21 cellular contexts compared by ENCODE assay signal in genomic region chr13:33691980-33692379, GRCh38.
DNase-seq lines count a peak whose midpoint lies in the region; ATAC-seq and TF ChIP-seq lines count a peak whose summit lies in the region.
"Had no signal": no experiment of that assay in that cellular context is flagged by ENCODE, and none has a peak within 500 bp of the region (broad histone marks: within the 10 kb centered on the region; RNA-seq: fewer than 3 reads in every experiment).

No MANE protein-coding gene starts in this region.

- no peak overlapping the region for H3K27ac ChIP-seq in GM23338 (ENCODE audit: low read depth)
- H3K27ac ChIP-seq: 22Rv1; A549; BLaER1 treated with 17β-estradiol and CSF1 and Interleukin-3, amounts not matched to agents 10 nM and 100 nM; C4-2B had no signal

- no peak for TF ChIP-seq CTCF in GM23338 (conservative IDR thresholded peaks at IDR 0.05; ENCODE audit: low read depth in 2 of 2)

- H3F3A ChIP-seq in GM23338 (replicated peaks; ENCODE audit: low read depth) = no peaks in the 10 kb centered on the region

- no peaks in the 10 kb centered on the region for H3K36me3 Mint-ChIP-seq in activated CD4-positive, alpha-beta T cell treated with anti-CD3 and anti-CD28 coated beads, Interleukin-2, amount 10 ng/mL, durations not matched to agents 24 days and 14 days (ENCODE audit: low read depth)
- no peaks in the 10 kb centered on the region for H3K36me3 Mint-ChIP-seq in activated CD4-positive, alpha-beta T cell treated with anti-CD3 and anti-CD28 coated beads, Interleukin-2, amount 10 ng/mL, durations not matched to agents 7 days and 5 days (ENCODE audit: low read depth)
- H3K36me3 Mint-ChIP-seq in GM23338 (ENCODE audit: low read depth) = peaks cover 33% of the 10 kb centered on the region
- H3K36me3 Mint-ChIP-seq: CD8-positive, alpha-beta T cell had no signal

- CTCF ChIA-PET in activated CD4-positive, alpha-beta T cell treated with anti-CD3 and anti-CD28 coated beads, Interleukin-2, amount 10 ng/mL, durations not matched to agents 7 days and 5 days (lab: Charles Lee) = interaction anchor here (0.8 to 1.6 kb wide), 2 partner anchors 148 to 149 kb away, joined by 3 read pairs; no protein-coding TSS in a partner anchor

- H3K27ac Mint-ChIP-seq in activated CD4-positive, alpha-beta T cell treated with anti-CD3 and anti-CD28 coated beads, Interleukin-2, amount 10 ng/mL, durations not matched to agents 24 days and 14 days = no peak overlapping the region
- H3K27ac Mint-ChIP-seq in activated CD4-positive, alpha-beta T cell treated with anti-CD3 and anti-CD28 coated beads, Interleukin-2, amount 10 ng/mL, durations not matched to agents 7 days and 5 days = no peak overlapping the region
- no peak overlapping the region for H3K27ac Mint-ChIP-seq in GM23338
- H3K27ac Mint-ChIP-seq: B cell; CD4-positive, alpha-beta T cell; CD8-positive, alpha-beta T cell had no signal

- intact Hi-C loops in activated CD4-positive, alpha-beta T cell treated with anti-CD3 and anti-CD28 coated beads, Interleukin-2, amount 10 ng/mL, durations not matched to agents 24 days and 14 days (cut with micrococcal nuclease) = no loop called here

- H3K27me3 ChIP-seq in GM23338 (ENCODE audit: insufficient read depth) = no peaks in the 10 kb centered on the region
- H3K27me3 ChIP-seq: BLaER1 treated with 17β-estradiol and CSF1 and Interleukin-3, amounts not matched to agents 10 nM and 100 nM had no signal

- H3K79me2 ChIP-seq in GM23338 (replicated peaks; ENCODE audit: insufficient read depth) = no peaks in the 10 kb centered on the region

- no peak overlapping the region for H3K4me3 Mint-ChIP-seq in activated CD4-positive, alpha-beta T cell treated with anti-CD3 and anti-CD28 coated beads, Interleukin-2, amount 10 ng/mL, durations not matched to agents 24 days and 14 days
- H3K4me3 Mint-ChIP-seq in activated CD4-positive, alpha-beta T cell treated with anti-CD3 and anti-CD28 coated beads, Interleukin-2, amount 10 ng/mL, durations not matched to agents 7 days and 5 days = no peak overlapping the region
- no peak overlapping the region for H3K4me3 Mint-ChIP-seq in GM23338
- H3K4me3 Mint-ChIP-seq: B cell; CD4-positive, alpha-beta T cell; CD8-positive, alpha-beta T cell had no signal

- H3K27me3 Mint-ChIP-seq in activated CD4-positive, alpha-beta T cell treated with anti-CD3 and anti-CD28 coated beads, Interleukin-2, amount 10 ng/mL, durations not matched to agents 24 days and 14 days = peaks cover 2% of the 10 kb centered on the region
- no peaks in the 10 kb centered on the region for H3K27me3 Mint-ChIP-seq in activated CD4-positive, alpha-beta T cell treated with anti-CD3 and anti-CD28 coated beads, Interleukin-2, amount 10 ng/mL, durations not matched to agents 7 days and 5 days
- peaks cover 2% of the 10 kb centered on the region for H3K27me3 Mint-ChIP-seq in GM23338 (ENCODE audit: insufficient read depth, low read depth, poor library complexity)
- H3K27me3 Mint-ChIP-seq: B cell; CD4-positive, alpha-beta T cell had no signal

- H3K9me3 Mint-ChIP-seq in activated CD4-positive, alpha-beta T cell treated with anti-CD3 and anti-CD28 coated beads, Interleukin-2, amount 10 ng/mL, durations not matched to agents 24 days and 14 days = no peaks in the 10 kb centered on the region
- H3K9me3 Mint-ChIP-seq in activated CD4-positive, alpha-beta T cell treated with anti-CD3 and anti-CD28 coated beads, Interleukin-2, amount 10 ng/mL, durations not matched to agents 7 days and 5 days = peaks cover 1% of the 10 kb centered on the region
- H3K9me3 Mint-ChIP-seq in GM23338 = peaks cover 47% of the 10 kb centered on the region
- H3K9me3 Mint-ChIP-seq: CD4-positive, alpha-beta T cell; CD8-positive, alpha-beta T cell had no signal

- H3K4me1 ChIP-seq in GM23338 (ENCODE audit: insufficient read depth) = peaks cover 3% of the 10 kb centered on the region; the same call in 1 of the 2 replicates
- H3K4me1 ChIP-seq: BLaER1 treated with 17β-estradiol and CSF1 and Interleukin-3, amounts not matched to agents 10 nM and 100 nM had no signal

- ATAC-seq in GM23338 (no peak), left lobe of liver (no peak)
- ATAC-seq: A549; CD8-positive, alpha-beta T cell had no signal

- POLR2A ChIA-PET in activated CD4-positive, alpha-beta T cell treated with anti-CD3 and anti-CD28 coated beads, Interleukin-2, amount 10 ng/mL, durations not matched to agents 7 days and 5 days (lab: Charles Lee) = no interaction called here

- DNase-seq in activated CD4-positive, alpha-beta T cell treated with anti-CD3 and anti-CD28 coated beads, Interleukin-2, amount 10 ng/mL, durations not matched to agents 24 days and 14 days = peak; percentile 22
- DNase-seq in activated CD4-positive, alpha-beta T cell treated with anti-CD3 and anti-CD28 coated beads, Interleukin-2, amount 10 ng/mL, durations not matched to agents 7 days and 5 days = no peak
- no peak for DNase-seq in GM23338 (ENCODE audit: low spot score)
- DNase-seq in NAMALWA (ENCODE audit: low spot score) = peak; percentile 7
- DNase-seq in left kidney (ENCODE audit: low read depth, low spot score) = peak; percentile 48
- DNase-seq in iPS-NIHi11 (ENCODE audit: low spot score) = no peak
- DNase-seq in iPS-NIHi7 (ENCODE audit: extremely low spot score) = no peak
- no peak for DNase-seq in left lobe of liver (ENCODE audit: low spot score)
- DNase-seq: AML-193; Caco-2; Calu3; CD4-positive, alpha-beta T cell; CD8-positive, alpha-beta T cell; DND-41; EL; GDM1 had no signal

- no peaks in the 10 kb centered on the region for H4K20me1 ChIP-seq in GM23338 (replicated peaks; ENCODE audit: insufficient read depth)
- H4K20me1 ChIP-seq: BLaER1 treated with 17β-estradiol and CSF1 and Interleukin-3, amounts not matched to agents 10 nM and 100 nM had no signal

- no peak overlapping the region for H3K4me3 ChIP-seq in GM23338
- H3K4me3 ChIP-seq: A549; BLaER1 treated with 17β-estradiol and CSF1 and Interleukin-3, amounts not matched to agents 10 nM and 100 nM had no signal

- H3K36me3 ChIP-seq in GM23338 (ENCODE audit: insufficient read depth) = peaks cover 17% of the 10 kb centered on the region; the same call in 1 of the 2 replicates
- H3K36me3 ChIP-seq: BLaER1 treated with 17β-estradiol and CSF1 and Interleukin-3, amounts not matched to agents 10 nM and 100 nM had no signal

- no peaks in the 10 kb centered on the region for H3K9me2 ChIP-seq in GM23338 (ENCODE audit: insufficient read depth)

- H3K4me2 ChIP-seq in GM23338 = no peak overlapping the region
- H3K4me2 ChIP-seq: A549; BLaER1 treated with 17β-estradiol and CSF1 and Interleukin-3, amounts not matched to agents 10 nM and 100 nM had no signal

- H2AFZ ChIP-seq in GM23338 = 0 out of 2 replicates have a peak overlapping the region, but pooled peaks have one; percentile 60

- H3K4me1 Mint-ChIP-seq in activated CD4-positive, alpha-beta T cell treated with anti-CD3 and anti-CD28 coated beads, Interleukin-2, amount 10 ng/mL, durations not matched to agents 24 days and 14 days = peaks cover 2% of the 10 kb centered on the region
- H3K4me1 Mint-ChIP-seq in activated CD4-positive, alpha-beta T cell treated with anti-CD3 and anti-CD28 coated beads, Interleukin-2, amount 10 ng/mL, durations not matched to agents 7 days and 5 days = no peaks in the 10 kb centered on the region
- no peaks in the 10 kb centered on the region for H3K4me1 Mint-ChIP-seq in GM23338
- H3K4me1 Mint-ChIP-seq: B cell had no signal

TF ChIP-seq in GM23338, 12 proteins besides CTCF, POLR2A, EP300 and RAD21 (continues in another document):
- no peak for TF ChIP-seq STAT1 (IDR thresholded peaks at IDR 0.05; ENCODE audit: unreplicated experiment)

Comparison
In these comparisons a context has a peak if more than half of its experiments do, and no peak if none do; other contexts are left out.
1. DNase-seq: peak in activated CD4-positive, alpha-beta T cell treated with anti-CD3 and anti-CD28 coated beads, Interleukin-2, amount 10 ng/mL, durations not matched to agents 24 days and 14 days (single experiment), NAMALWA (single experiment) and left kidney (single experiment); none in activated CD4-positive, alpha-beta T cell treated with anti-CD3 and anti-CD28 coated beads, Interleukin-2, amount 10 ng/mL, durations not matched to agents 7 days and 5 days (single experiment), GM23338 (single experiment), iPS-NIHi11 (single experiment), iPS-NIHi7 (single experiment) and left lobe of liver (single experiment).